Comparison of ENCODE assay signal across 1 cellular context in the genomic region with DNA sequence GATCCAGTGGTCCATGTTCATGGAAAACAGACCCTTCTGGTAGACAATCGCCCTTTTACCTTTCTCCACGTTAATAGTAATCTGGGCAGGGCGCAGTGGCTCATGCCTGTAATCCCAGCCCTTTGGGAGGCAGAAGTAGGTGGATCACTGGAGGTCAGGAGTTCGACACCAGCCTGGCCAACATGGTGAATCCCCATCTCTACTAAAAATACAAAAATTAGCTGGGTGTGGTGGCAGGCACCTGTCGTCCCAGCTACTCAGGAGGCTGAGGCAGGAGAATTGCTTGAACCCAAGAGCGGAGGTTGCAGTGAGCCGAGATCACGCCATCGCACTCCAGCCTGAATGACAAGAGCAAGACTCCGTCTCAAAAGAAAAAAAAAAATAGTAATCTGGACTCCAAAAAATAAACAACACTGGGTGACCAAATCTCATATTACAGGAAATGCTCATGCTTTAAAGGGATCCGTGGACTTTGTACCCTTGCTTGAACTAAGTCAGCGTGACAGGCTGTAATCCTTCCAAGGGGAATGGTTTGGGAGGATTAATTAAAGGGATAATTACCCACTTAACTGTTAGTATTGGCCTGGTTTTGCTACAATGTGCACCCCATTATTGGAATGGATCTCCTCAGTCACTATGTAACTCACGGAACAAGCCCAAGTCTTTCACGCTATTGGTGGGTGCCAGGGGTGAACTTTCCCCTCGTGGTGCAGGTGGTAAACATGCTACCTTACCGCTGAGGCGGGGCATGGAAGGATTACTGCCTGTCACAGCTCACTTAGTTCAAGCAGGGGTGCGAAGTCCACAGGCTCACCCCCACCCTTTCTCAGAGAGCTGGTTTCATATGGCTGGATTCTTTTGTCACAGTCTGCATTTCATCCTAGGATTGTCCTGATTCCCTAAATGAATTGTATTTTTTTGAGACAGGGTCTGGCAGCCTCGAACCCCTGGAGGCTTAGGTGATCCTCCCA.
TF ChIP-seq lines count a peak whose summit lies in the region.

No MANE protein-coding gene starts in this region.

TF ChIP-seq in HepG2, 621 proteins besides CTCF, POLR2A, EP300 and RAD21 (continued from another document and continues in another):
- TF ChIP-seq, protein P1, sequence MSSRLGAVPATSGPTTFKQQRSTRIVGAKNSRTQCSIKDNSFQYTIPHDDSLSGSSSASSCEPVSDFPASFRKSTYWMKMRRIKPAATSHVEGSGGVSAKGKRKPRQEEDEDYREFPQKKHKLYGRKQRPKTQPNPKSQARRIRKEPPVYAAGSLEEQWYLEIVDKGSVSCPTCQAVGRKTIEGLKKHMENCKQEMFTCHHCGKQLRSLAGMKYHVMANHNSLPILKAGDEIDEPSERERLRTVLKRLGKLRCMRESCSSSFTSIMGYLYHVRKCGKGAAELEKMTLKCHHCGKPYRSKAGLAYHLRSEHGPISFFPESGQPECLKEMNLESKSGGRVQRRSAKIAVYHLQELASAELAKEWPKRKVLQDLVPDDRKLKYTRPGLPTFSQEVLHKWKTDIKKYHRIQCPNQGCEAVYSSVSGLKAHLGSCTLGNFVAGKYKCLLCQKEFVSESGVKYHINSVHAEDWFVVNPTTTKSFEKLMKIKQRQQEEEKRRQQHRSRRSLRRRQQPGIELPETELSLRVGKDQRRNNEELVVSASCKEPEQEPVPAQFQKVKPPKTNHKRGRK (CRISPR knock-in tag; IDR thresholded peaks at IDR 0.05), result no peak
- TF ChIP-seq FOXK2 (IDR thresholded peaks at IDR 0.05), result peak; percentile 97
- TF ChIP-seq ZNF274 (CRISPR knock-in tag; IDR thresholded peaks at IDR 0.05), result 0 out of 2 replicates have a peak, but pooled peaks have one; percentile 32
- TF ChIP-seq ZNF768 (CRISPR knock-in tag; IDR thresholded peaks at IDR 0.05), result no peak
- no peak for TF ChIP-seq KMT2A (CRISPR knock-in tag; IDR thresholded peaks at IDR 0.05)
- no peak for TF ChIP-seq CCDC6 (CRISPR knock-in tag; IDR thresholded peaks at IDR 0.05)
- peak; percentile 91 for TF ChIP-seq TFE3 (CRISPR knock-in tag; IDR thresholded peaks at IDR 0.05)
- peak; percentile 98; the same call in 1 of the 2 replicates for TF ChIP-seq EHMT2 (IDR thresholded peaks at IDR 0.05; ENCODE audit: borderline replicate concordance, low read depth, low read length)
- peak; percentile 54 for TF ChIP-seq POLR2AphosphoS5 (IDR thresholded peaks at IDR 0.05; ENCODE audit: low read depth, low read length)
- no peak for TF ChIP-seq ZNF570 (CRISPR knock-in tag; IDR thresholded peaks at IDR 0.05; ENCODE audit: borderline replicate concordance)
- TF ChIP-seq NFKB2 (CRISPR knock-in tag; IDR thresholded peaks at IDR 0.05; ENCODE audit: borderline replicate concordance), result 0 out of 2 replicates have a peak, but pooled peaks have one; percentile 64
- no peak for TF ChIP-seq HOXA9 (CRISPR knock-in tag; IDR thresholded peaks at IDR 0.05; ENCODE audit: borderline replicate concordance)
- TF ChIP-seq ZNF382 (CRISPR knock-in tag; IDR thresholded peaks at IDR 0.05; ENCODE audit: borderline replicate concordance), result no peak
- 0 out of 2 replicates have a peak, but pooled peaks have one; percentile 66 for TF ChIP-seq CAMTA2 (CRISPR knock-in tag; IDR thresholded peaks at IDR 0.05; ENCODE audit: borderline replicate concordance)
- TF ChIP-seq RAD51 (IDR thresholded peaks at IDR 0.05; ENCODE audit: borderline replicate concordance), result no peak
- peak; percentile 90; the same call in 1 of the 2 replicates for TF ChIP-seq ESRRA (CRISPR knock-in tag; IDR thresholded peaks at IDR 0.05; ENCODE audit: low read depth)
- no peak for TF ChIP-seq NBN (conservative IDR thresholded peaks at IDR 0.05)
- no peak for TF ChIP-seq TEF (CRISPR knock-in tag; IDR thresholded peaks at IDR 0.05)
- no peak for TF ChIP-seq ZNF850 (CRISPR knock-in tag; conservative IDR thresholded peaks at IDR 0.05)
- TF ChIP-seq ZNF224 (CRISPR knock-in tag; IDR thresholded peaks at IDR 0.05), result peak; percentile 81; the same call in 1 of the 2 replicates
- no peak for TF ChIP-seq ZNF282 (IDR thresholded peaks at IDR 0.05; ENCODE audit: partially characterized antibody)
- TF ChIP-seq KLF6 (CRISPR knock-in tag; IDR thresholded peaks at IDR 0.05), result peak; percentile 96
- no peak for TF ChIP-seq CSRNP2 (CRISPR knock-in tag; conservative IDR thresholded peaks at IDR 0.05; ENCODE audit: low read depth)
- TF ChIP-seq REL (CRISPR knock-in tag; conservative IDR thresholded peaks at IDR 0.05), result no peak
- no peak; the same call in 1 of the 2 replicates for TF ChIP-seq ZNF546 (CRISPR knock-in tag; conservative IDR thresholded peaks at IDR 0.05)
- TF ChIP-seq NFE2L2 (IDR thresholded peaks at IDR 0.05; ENCODE audit: low read length), result peak; percentile 80
- no peak for TF ChIP-seq ZSCAN20 (CRISPR knock-in tag; IDR thresholded peaks at IDR 0.05; ENCODE audit: borderline replicate concordance)
- peak; percentile 97 for TF ChIP-seq ZNF543 (CRISPR knock-in tag; IDR thresholded peaks at IDR 0.05)
- peak; percentile 83; the same call in 1 of the 2 replicates for TF ChIP-seq ZNF589 (CRISPR knock-in tag; conservative IDR thresholded peaks at IDR 0.05)
- TF ChIP-seq, protein P2, sequence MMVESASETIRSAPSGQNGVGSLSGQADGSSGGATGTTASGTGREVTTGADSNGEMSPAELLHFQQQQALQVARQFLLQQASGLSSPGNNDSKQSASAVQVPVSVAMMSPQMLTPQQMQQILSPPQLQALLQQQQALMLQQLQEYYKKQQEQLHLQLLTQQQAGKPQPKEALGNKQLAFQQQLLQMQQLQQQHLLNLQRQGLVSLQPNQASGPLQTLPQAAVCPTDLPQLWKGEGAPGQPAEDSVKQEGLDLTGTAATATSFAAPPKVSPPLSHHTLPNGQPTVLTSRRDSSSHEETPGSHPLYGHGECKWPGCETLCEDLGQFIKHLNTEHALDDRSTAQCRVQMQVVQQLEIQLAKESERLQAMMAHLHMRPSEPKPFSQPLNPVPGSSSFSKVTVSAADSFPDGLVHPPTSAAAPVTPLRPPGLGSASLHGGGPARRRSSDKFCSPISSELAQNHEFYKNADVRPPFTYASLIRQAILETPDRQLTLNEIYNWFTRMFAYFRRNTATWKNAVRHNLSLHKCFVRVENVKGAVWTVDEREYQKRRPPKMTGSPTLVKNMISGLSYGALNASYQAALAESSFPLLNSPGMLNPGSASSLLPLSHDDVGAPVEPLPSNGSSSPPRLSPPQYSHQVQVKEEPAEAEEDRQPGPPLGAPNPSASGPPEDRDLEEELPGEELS (CRISPR knock-in tag; IDR thresholded peaks at IDR 0.05), result peak; percentile 97
- TF ChIP-seq, protein P3, sequence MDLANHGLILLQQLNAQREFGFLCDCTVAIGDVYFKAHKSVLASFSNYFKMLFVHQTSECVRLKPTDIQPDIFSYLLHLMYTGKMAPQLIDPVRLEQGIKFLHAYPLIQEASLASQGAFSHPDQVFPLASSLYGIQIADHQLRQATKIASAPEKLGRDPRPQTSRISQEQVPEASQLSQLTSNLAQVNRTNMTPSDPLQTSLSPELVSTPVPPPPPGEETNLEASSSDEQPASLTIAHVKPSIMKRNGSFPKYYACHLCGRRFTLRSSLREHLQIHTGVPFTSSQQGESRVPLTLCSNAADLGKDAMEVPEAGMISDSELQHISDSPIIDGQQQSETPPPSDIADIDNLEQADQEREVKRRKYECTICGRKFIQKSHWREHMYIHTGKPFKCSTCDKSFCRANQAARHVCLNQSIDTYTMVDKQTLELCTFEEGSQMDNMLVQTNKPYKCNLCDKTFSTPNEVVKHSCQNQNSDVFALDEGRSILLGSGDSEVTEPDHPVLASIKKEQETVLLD (CRISPR knock-in tag; IDR thresholded peaks at IDR 0.05; ENCODE audit: low read depth), result 0 out of 2 replicates have a peak, but pooled peaks have one; percentile 33
- TF ChIP-seq ZFP1 (CRISPR knock-in tag; IDR thresholded peaks at IDR 0.05), result peak; percentile 92; the same call in 1 of the 2 replicates
- TF ChIP-seq, protein P4, sequence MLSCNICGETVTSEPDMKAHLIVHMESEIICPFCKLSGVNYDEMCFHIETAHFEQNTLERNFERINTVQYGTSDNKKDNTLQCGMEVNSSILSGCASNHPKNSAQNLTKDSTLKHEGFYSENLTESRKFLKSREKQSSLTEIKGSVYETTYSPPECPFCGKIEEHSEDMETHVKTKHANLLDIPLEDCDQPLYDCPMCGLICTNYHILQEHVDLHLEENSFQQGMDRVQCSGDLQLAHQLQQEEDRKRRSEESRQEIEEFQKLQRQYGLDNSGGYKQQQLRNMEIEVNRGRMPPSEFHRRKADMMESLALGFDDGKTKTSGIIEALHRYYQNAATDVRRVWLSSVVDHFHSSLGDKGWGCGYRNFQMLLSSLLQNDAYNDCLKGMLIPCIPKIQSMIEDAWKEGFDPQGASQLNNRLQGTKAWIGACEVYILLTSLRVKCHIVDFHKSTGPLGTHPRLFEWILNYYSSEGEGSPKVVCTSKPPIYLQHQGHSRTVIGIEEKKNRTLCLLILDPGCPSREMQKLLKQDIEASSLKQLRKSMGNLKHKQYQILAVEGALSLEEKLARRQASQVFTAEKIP (CRISPR knock-in tag; IDR thresholded peaks at IDR 0.05; ENCODE audit: borderline replicate concordance), result no peak
- TF ChIP-seq ZNF550 (CRISPR knock-in tag; IDR thresholded peaks at IDR 0.05; ENCODE audit: borderline replicate concordance), result no peak
- peak; percentile 92 for TF ChIP-seq MEF2D (CRISPR knock-in tag; IDR thresholded peaks at IDR 0.05)
- TF ChIP-seq, protein P5, sequence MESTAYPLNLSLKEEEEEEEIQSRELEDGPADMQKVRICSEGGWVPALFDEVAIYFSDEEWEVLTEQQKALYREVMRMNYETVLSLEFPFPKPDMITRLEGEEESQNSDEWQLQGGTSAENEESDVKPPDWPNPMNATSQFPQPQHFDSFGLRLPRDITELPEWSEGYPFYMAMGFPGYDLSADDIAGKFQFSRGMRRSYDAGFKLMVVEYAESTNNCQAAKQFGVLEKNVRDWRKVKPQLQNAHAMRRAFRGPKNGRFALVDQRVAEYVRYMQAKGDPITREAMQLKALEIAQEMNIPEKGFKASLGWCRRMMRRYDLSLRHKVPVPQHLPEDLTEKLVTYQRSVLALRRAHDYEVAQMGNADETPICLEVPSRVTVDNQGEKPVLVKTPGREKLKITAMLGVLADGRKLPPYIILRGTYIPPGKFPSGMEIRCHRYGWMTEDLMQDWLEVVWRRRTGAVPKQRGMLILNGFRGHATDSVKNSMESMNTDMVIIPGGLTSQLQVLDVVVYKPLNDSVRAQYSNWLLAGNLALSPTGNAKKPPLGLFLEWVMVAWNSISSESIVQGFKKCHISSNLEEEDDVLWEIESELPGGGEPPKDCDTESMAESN (CRISPR knock-in tag; conservative IDR thresholded peaks at IDR 0.05), result no peak; the same call in 1 of the 2 replicates
- TF ChIP-seq ZNF746 (CRISPR knock-in tag; IDR thresholded peaks at IDR 0.05), result peak; percentile 82
- TF ChIP-seq BCL6 (CRISPR knock-in tag; IDR thresholded peaks at IDR 0.05), result peak; percentile 76
- TF ChIP-seq SAFB2 (CRISPR knock-in tag; IDR thresholded peaks at IDR 0.05; ENCODE audit: borderline replicate concordance, low read depth), result no peak; the same call in 1 of the 2 replicates
- TF ChIP-seq, protein P6, sequence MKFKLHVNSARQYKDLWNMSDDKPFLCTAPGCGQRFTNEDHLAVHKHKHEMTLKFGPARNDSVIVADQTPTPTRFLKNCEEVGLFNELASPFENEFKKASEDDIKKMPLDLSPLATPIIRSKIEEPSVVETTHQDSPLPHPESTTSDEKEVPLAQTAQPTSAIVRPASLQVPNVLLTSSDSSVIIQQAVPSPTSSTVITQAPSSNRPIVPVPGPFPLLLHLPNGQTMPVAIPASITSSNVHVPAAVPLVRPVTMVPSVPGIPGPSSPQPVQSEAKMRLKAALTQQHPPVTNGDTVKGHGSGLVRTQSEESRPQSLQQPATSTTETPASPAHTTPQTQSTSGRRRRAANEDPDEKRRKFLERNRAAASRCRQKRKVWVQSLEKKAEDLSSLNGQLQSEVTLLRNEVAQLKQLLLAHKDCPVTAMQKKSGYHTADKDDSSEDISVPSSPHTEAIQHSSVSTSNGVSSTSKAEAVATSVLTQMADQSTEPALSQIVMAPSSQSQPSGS (CRISPR knock-in tag; IDR thresholded peaks at IDR 0.05), result peak; percentile 92
- TF ChIP-seq FUBP1 (CRISPR knock-in tag; IDR thresholded peaks at IDR 0.05; ENCODE audit: borderline replicate concordance), result 0 out of 2 replicates have a peak, but pooled peaks have one; percentile 30
- TF ChIP-seq PAF1 (CRISPR knock-in tag; IDR thresholded peaks at IDR 0.05), result no peak
